27 cellular contexts compared by ENCODE assay signal in the genomic region with DNA sequence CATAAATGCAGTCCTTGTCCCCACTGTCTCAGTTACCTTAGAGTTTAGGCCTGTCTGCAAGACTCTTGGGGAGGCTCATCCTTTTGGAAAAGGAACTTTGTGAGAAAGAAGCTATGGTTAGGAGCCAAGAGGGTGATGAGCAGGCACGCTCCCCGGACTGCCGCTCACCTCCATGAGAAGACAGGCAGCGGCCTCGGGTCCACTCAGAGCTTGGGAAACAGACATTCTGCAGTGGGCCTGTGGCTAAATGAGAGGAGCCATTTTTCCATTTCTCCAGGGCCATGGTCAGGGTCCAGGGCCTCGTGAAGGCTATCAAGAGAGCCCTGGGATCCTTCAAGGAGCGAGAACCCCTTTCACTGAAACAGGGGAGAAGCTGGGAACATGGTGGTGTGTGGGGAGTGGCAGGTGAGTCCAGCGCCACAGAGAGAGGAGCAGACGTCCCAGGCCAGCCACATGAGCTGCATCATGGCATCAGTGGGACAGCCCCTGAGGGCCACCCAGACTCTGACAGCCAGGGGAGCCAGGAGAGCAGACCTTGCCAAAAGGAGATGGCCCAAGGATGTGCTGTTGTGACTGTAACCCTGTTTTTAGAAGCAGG. TPM values are rescaled to one million over a fixed set of nuclear protein-coding genes. Genes with fewer than 3 reads are reported as not detected.
"Had no signal": no experiment of that assay in that cellular context is flagged by ENCODE, and none has a peak within 500 bp of the region (broad histone marks: within the 10 kb centered on the region; RNA-seq: fewer than 3 reads in every experiment).

No MANE protein-coding gene starts in this region.

- H3K36me3 ChIP-seq: adrenal gland, left lung, right lobe of liver, tibial artery, uterus had no signal

- H3K4me3 ChIP-seq: adrenal gland, left lung, right lobe of liver, tibial artery, uterus had no signal

- H3K9me3 ChIP-seq: adrenal gland, left lung, right lobe of liver, tibial artery, uterus had no signal

- H3K27ac ChIP-seq: adrenal gland, epithelial cell of prostate, left lung, right lobe of liver, tibial artery, uterus had no signal

- H3K27me3 ChIP-seq: adrenal gland, left lung, right lobe of liver, tibial artery, uterus had no signal

- DNase-seq: activated B cell treated with CpG ODN at 0.5 μM for 24 hours; activated CD4-positive, alpha-beta T cell treated with anti-CD3 and anti-CD28 coated beads for 48 hours; activated CD8-positive, alpha-beta T cell treated with anti-CD3 and anti-CD28 coated beads, Interleukin-2, amount 10 ng/mL, durations not matched to agents 7 days and 5 days; activated gamma-delta T cell; activated T-cell treated with anti-CD3 and anti-CD28 coated beads, Interleukin-2, amount 50 U/mL, for 48 hours; foreskin fibroblast; glutamatergic neuron; hypothalamus; stimulated activated CD4-positive, alpha-beta T cell treated with anti-CD3 and anti-CD28 coated beads, Interleukin-4, amount 100 ng/mL, for 4 hours; stimulated activated naive CD4-positive, alpha-beta T cell; T-helper 1 cell; T-helper 9 cell had no signal

- H3K4me1 ChIP-seq: adrenal gland, left lung, right lobe of liver, tibial artery, uterus had no signal

RNA-seq across cellular contexts. Expression of a gene that starts 4.0 kb away (rescaled TPM):
- total RNA-seq: activated B cell treated with CpG ODN at 0.5 μM for 24 hours; activated CD8-positive, alpha-beta T cell treated with anti-CD3 and anti-CD28 coated beads, Interleukin-2, amount 10 ng/mL, durations not matched to agents 7 days and 5 days; adrenal gland; astrocyte; bronchial epithelial cell; dermis microvascular lymphatic vessel endothelial cell; left lung; mononuclear cell; neural crest cell; osteoblast; pulmonary artery endothelial cell; subcutaneous adipose tissue; uterus had no signal
- polyA plus RNA-seq: adrenal gland, keratinocyte had no signal
